In the genomic region with DNA sequence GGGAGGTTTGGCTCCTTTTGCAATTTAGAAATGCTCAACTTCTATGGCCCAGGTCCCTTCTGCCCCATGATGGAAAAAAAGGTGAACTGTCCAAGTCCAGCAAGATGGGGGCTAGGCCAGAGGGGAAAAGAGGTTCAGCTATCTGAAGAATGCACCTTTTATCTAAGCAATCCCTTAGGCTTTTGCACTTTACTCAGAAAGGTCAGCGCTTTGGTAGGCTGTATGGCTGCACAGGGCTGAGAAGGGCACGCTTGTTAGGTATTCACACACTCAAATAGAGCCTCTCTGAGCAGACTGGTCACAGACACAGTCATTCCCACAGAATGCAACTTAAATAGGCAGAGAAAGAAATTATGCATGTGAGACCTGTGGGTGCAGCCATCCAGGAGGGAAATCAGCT, we compare ENCODE assay signal across 25 cellular contexts. TPM values are rescaled to one million over a fixed set of nuclear protein-coding genes. Genes with fewer than 3 reads are reported as not detected.
"Had no signal": no experiment of that assay in that cellular context is flagged by ENCODE, and none has a peak within 500 bp of the region (broad histone marks: within the 10 kb centered on the region; RNA-seq: fewer than 3 reads in every experiment).

No MANE protein-coding gene starts in this region.

- DNase-seq: activated CD4-positive, alpha-beta T cell treated with anti-CD3 and anti-CD28 coated beads, Interleukin-2, amount 10 ng/mL, durations not matched to agents 24 days and 14 days; activated CD4-positive, alpha-beta T cell treated with anti-CD3 and anti-CD28 coated beads, Interleukin-2, amount 50 U/mL, for 48 hours; activated CD4-positive, CD25-positive, alpha-beta regulatory T cell treated with anti-CD3 and anti-CD28 coated beads, Interleukin-2, amount 50 U/mL, for 72 hours; activated CD8-positive, alpha-beta memory T cell treated with anti-CD3 and anti-CD28 coated beads, Interleukin-2, amount 10 ng/mL, durations not matched to agents 7 days and 5 days; activated effector memory CD4-positive, alpha-beta T cell treated with Interleukin-2 at 50 U/mL for 16 hours; activated naive CD4-positive, alpha-beta T cell; activated naive CD8-positive, alpha-beta T cell treated with anti-CD3 and anti-CD28 coated beads, Interleukin-2, amount 50 U/mL, for 24 hours; activated T-cell treated with anti-CD3 and anti-CD28 coated beads, Interleukin-2, amount 50 U/mL, for 24 hours; amniotic stem cell; KG1; NCI-H1048; NCI-H2029; NCI-H2107; NCI-H345; NCI-H510A; NCI-H526 treated with DMSO at 0.1 percent for 48 hours; NCI-H82; SIG-M5; T-helper 17 cell; T-helper 9 cell had no signal

- H3K9me3 ChIP-seq: ascending aorta had no signal

- ATAC-seq: activated CD8-positive, alpha-beta memory T cell treated with anti-CD3 and anti-CD28 coated beads, Interleukin-2, amount 10 ng/mL, durations not matched to agents 7 days and 5 days; activated naive CD4-positive, alpha-beta T cell treated with anti-CD3 and anti-CD28 coated beads, Interleukin-2, amount 50 U/mL, for 72 hours; activated naive CD8-positive, alpha-beta T cell treated with anti-CD3 and anti-CD28 coated beads, Interleukin-2, amount 50 U/mL, for 24 hours; T-helper 17 cell; WTC11 had no signal

- H3K4me1 ChIP-seq: ascending aorta had no signal

- H3K36me3 ChIP-seq: ascending aorta had no signal

- H3K4me3 ChIP-seq: ascending aorta had no signal

- H3K27ac ChIP-seq: ascending aorta had no signal

- H3K27me3 ChIP-seq: ascending aorta had no signal

RNA-seq across cellular contexts. Expression of a gene that starts 31.0 kb away (rescaled TPM):
- total RNA-seq: activated CD4-positive, alpha-beta T cell treated with anti-CD3 and anti-CD28 coated beads, Interleukin-2, amount 10 ng/mL, durations not matched to agents 24 days and 14 days; activated CD8-positive, alpha-beta memory T cell treated with anti-CD3 and anti-CD28 coated beads, Interleukin-2, amount 10 ng/mL, durations not matched to agents 7 days and 5 days; activated naive CD4-positive, alpha-beta T cell treated with anti-CD3 and anti-CD28 coated beads, Interleukin-2, amount 50 U/mL, for 72 hours; activated T-helper 1 cell treated with anti-CD3 and anti-CD28 coated beads, Interleukin-12 subunit alpha, Interleukin-12 subunit beta, Interleukin-2, Interleukin-4 antibody, amounts not matched to agents 30 ng/mL and 10 ng/mL and 1 ng/mL, durations not matched to agents 14 hours and 24 hours and 36 hours; ascending aorta; OCI-LY7; T-helper 17 cell had no signal
